ENCODE assay signal across 28 cellular contexts in the genomic region with DNA sequence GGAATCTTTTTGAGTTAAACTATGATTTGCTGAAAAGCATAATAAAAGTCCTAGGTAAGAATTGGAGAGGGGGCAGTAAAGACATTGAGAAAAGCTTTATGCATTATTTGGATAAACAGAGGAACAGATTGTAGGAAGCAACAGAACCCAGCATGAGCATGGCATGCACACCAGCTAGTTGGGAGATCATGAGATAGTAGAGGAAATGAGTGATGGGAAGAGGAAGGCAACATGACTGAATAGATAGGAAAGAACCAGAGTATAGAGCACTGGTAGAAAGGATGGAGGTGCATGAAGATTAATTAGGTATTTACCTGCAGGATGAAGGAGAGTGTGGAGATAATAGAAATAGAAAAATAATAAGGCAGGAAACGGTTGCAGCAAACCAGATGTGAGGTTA.
"Had no signal": no experiment of that assay in that cellular context is flagged by ENCODE, and none has a peak within 500 bp of the region (broad histone marks: within the 10 kb centered on the region; RNA-seq: fewer than 3 reads in every experiment).

No MANE protein-coding gene starts in this region.

- H3K27me3 ChIP-seq: colonic mucosa, dorsolateral prefrontal cortex, esophagus muscularis mucosa, esophagus squamous epithelium, foreskin keratinocyte, gastrocnemius medialis, gastroesophageal sphincter, heart left ventricle, heart right ventricle, hepatocyte had no signal

- ATAC-seq: effector memory CD8-positive, alpha-beta T cell; esophagus mucosa; foreskin keratinocyte; gastrocnemius medialis; gastroesophageal sphincter; heart left ventricle; heart right ventricle had no signal

- H3K9me3 ChIP-seq: colonic mucosa, esophagus muscularis mucosa, esophagus squamous epithelium, gastrocnemius medialis, gastroesophageal sphincter, heart left ventricle, heart right ventricle had no signal

- H3K79me2 ChIP-seq: hepatocyte had no signal

- FAIRE-seq: endometrium, endothelial cell of umbilical vein, frontal cortex had no signal

- H2AFZ ChIP-seq: hepatocyte had no signal

- H3K27ac ChIP-seq: colonic mucosa, coronary artery, dorsolateral prefrontal cortex, epithelial cell of prostate, esophagus muscularis mucosa, esophagus squamous epithelium, foreskin keratinocyte, gastrocnemius medialis, gastroesophageal sphincter, heart left ventricle, heart right ventricle, hepatocyte had no signal

- H3K36me3 ChIP-seq: colonic mucosa, esophagus muscularis mucosa, esophagus squamous epithelium, gastrocnemius medialis, gastroesophageal sphincter, heart left ventricle, heart right ventricle had no signal

- DNase-seq: colonic mucosa; cortex of kidney; dermis blood vessel endothelial cell; dorsolateral prefrontal cortex; effector CD4-positive, alpha-beta T cell; effector CD8-positive, alpha-beta T cell; effector memory CD4-positive, alpha-beta T cell; effector memory CD8-positive, alpha-beta T cell; endodermal cell; erythroblast; esophagus squamous epithelium; foreskin fibroblast; foreskin keratinocyte; foreskin melanocyte; gastrocnemius medialis; glutamatergic neuron; head of caudate nucleus; heart left ventricle; heart right ventricle had no signal

- H3K4me3 ChIP-seq: colonic mucosa, coronary artery, dorsolateral prefrontal cortex, esophagus muscularis mucosa, esophagus squamous epithelium, gastrocnemius medialis, gastroesophageal sphincter, heart left ventricle, heart right ventricle, hepatocyte had no signal

- H3K4me2 ChIP-seq: hepatocyte had no signal

- H3K4me1 ChIP-seq: colonic mucosa, esophagus muscularis mucosa, esophagus squamous epithelium, foreskin keratinocyte, gastrocnemius medialis, gastroesophageal sphincter, heart left ventricle, heart right ventricle had no signal
